In genomic region chr4:94595880-94596483, GRCh38 we compare ENCODE assay signal across 8 cellular contexts.
DNase-seq lines count a peak whose midpoint lies in the region; ATAC-seq, FAIRE-seq and TF ChIP-seq lines count a peak whose summit lies in the region.

No MANE protein-coding gene starts in this region.

- H3K36me3 ChIP-seq in DOHH2 (ENCODE audit: control insufficient read depth, low read length) (no peaks in the 10 kb centered on the region), parathyroid adenoma (ENCODE audit: control insufficient read depth, insufficient read depth, low read length) (no peaks in the 10 kb centered on the region)

- DNase-seq in RCC 7860 (ENCODE audit: low spot score) (peak; percentile 26), nucleus accumbens (lab: John Stamatoyannopoulos, UW) (no peak), NK-92 (lab: John Stamatoyannopoulos, UW; ENCODE audit: unreplicated experiment) (no peak)

- H3K4me2 ChIP-seq in DOHH2 (ENCODE audit: low read length) (no peak overlapping the region), parathyroid adenoma (ENCODE audit: low read length) (no peak overlapping the region)

- H3K27ac ChIP-seq in DOHH2 (ENCODE audit: low read depth, low read length) (no peak overlapping the region), parathyroid adenoma (no peak overlapping the region)

- H3K4me3 ChIP-seq in DOHH2 (ENCODE audit: low read length) (no peak overlapping the region), parathyroid adenoma (ENCODE audit: low read depth, low read length) (no peak overlapping the region)

- H3K9ac ChIP-seq in parathyroid adenoma, result no peak overlapping the region

- ATAC-seq in GM19455 (IDR thresholded peaks at IDR 0.05; ENCODE audit: unreplicated experiment), result peak; percentile 88
- ATAC-seq in HG03571 (IDR thresholded peaks at IDR 0.05; ENCODE audit: unreplicated experiment), result peak; percentile 72
- ATAC-seq in esophagus mucosa, result peak; percentile 62

- peak; percentile 61 for TF ChIP-seq CTCF in DOHH2 (IDR thresholded peaks at IDR 0.05; ENCODE audit: low read depth, low read length, poor library complexity, severe bottlenecking)
- peak; percentile 36 for TF ChIP-seq CTCF in parathyroid adenoma (IDR thresholded peaks at IDR 0.05)

- H3K27me3 ChIP-seq in DOHH2 (ENCODE audit: control insufficient read depth, low read length) (no peaks in the 10 kb centered on the region), parathyroid adenoma (ENCODE audit: control insufficient read depth, insufficient read depth, low read length) (no peaks in the 10 kb centered on the region)

- H4K20me1 ChIP-seq in DOHH2 (ENCODE audit: control insufficient read depth, insufficient read depth, low read depth, low read length), result no peaks in the 10 kb centered on the region

- no peaks in the 10 kb centered on the region for H3K9me2 ChIP-seq in DOHH2 (replicated peaks; ENCODE audit: control insufficient read depth, low read length)

- no peak overlapping the region for H2AFZ ChIP-seq in parathyroid adenoma

- peak; percentile 75 for FAIRE-seq in RCC 7860 (lab: Jason Lieb, UNC)

- no peaks in the 10 kb centered on the region for H3K79me2 ChIP-seq in DOHH2 (ENCODE audit: control insufficient read depth, low read length)
- no peaks in the 10 kb centered on the region for H3K79me2 ChIP-seq in parathyroid adenoma

- H3K4me1 ChIP-seq in DOHH2 (ENCODE audit: control insufficient read depth, low read length) (no peaks in the 10 kb centered on the region), parathyroid adenoma (no peaks in the 10 kb centered on the region)

- H3F3A ChIP-seq in DOHH2 (ENCODE audit: control insufficient read depth, insufficient read depth), result no peaks in the 10 kb centered on the region

- H3K9me3 ChIP-seq in DOHH2 (ENCODE audit: control insufficient read depth, insufficient read depth, low read length) (no peaks in the 10 kb centered on the region), parathyroid adenoma (ENCODE audit: control insufficient read depth, low read length) (no peaks in the 10 kb centered on the region)
